Comparison of ENCODE assay signal across 11 cellular contexts in genomic region chr5:141846031-141846430, GRCh38. TPM values are rescaled to one million over a fixed set of nuclear protein-coding genes. Genes with fewer than 3 reads are reported as not detected.
DNase-seq lines count a peak whose midpoint lies in the region; ATAC-seq and TF ChIP-seq lines count a peak whose summit lies in the region.
"Had no signal": no experiment of that assay in that cellular context is flagged by ENCODE, and none has a peak within 500 bp of the region (broad histone marks: within the 10 kb centered on the region; RNA-seq: fewer than 3 reads in every experiment).

No MANE protein-coding gene starts in this region.

- H3K4me1 ChIP-seq in cardiac muscle cell (ENCODE audit: low read depth): no peaks in the 10 kb centered on the region
- peaks cover 0 to 61% of the 10 kb centered on the region in 2 donors for H3K4me1 ChIP-seq in right atrium auricular region
- H3K4me1 ChIP-seq in upper lobe of left lung: peaks cover 68 to 88% (median 80%) of the 10 kb centered on the region in 4 donors
- H3K4me1 ChIP-seq in sigmoid colon: peaks cover 0 to 16% (median 12%) of the 10 kb centered on the region in 4 donors

- no peak for ATAC-seq in upper lobe of left lung (ENCODE audit: low FRiP score in 2 of 2)
- no peak for ATAC-seq in GM19455 (IDR thresholded peaks at IDR 0.05; ENCODE audit: unreplicated experiment)
- ATAC-seq: heart left ventricle had no signal

- 57% methylated on average over 10 of the region's 10 CpGs for WGBS in upper lobe of left lung, 2 donors
- 48 to 68% methylated on average over 10 of the region's 10 CpGs for WGBS in sigmoid colon, 2 donors

- H3K9me3 ChIP-seq in cardiac muscle cell (ENCODE audit: low read depth): no peaks in the 10 kb centered on the region
- H3K9me3 ChIP-seq in right atrium auricular region: no peaks in the 10 kb centered on the region
- H3K9me3 ChIP-seq in upper lobe of left lung: no peaks in the 10 kb centered on the region
- H3K9me3 ChIP-seq in sigmoid colon: no peaks in the 10 kb centered on the region
- H3K9me3 ChIP-seq: heart left ventricle had no signal

- TF ChIP-seq EP300 in upper lobe of left lung (IDR thresholded peaks at IDR 0.05) (no peak), sigmoid colon (IDR thresholded peaks at IDR 0.05) (no peak)

- intact Hi-C loops in sigmoid colon (cut with DNase I): no loop called here

- in situ Hi-C loops in ACHN (cut with HindIII; ENCODE audit: low pct_ligation_motif_present, low pct_unique_long_range_greater_than_20kb, low sequenced_read_pairs): no loop called here

- no peaks in the 10 kb centered on the region for H3K36me3 ChIP-seq in cardiac muscle cell
- H3K36me3 ChIP-seq in right atrium auricular region: no peaks in the 10 kb centered on the region
- H3K36me3 ChIP-seq in upper lobe of left lung: no peaks in the 10 kb centered on the region
- H3K36me3 ChIP-seq in sigmoid colon: no peaks in the 10 kb centered on the region
- H3K36me3 ChIP-seq: heart left ventricle had no signal

- DNase-seq in cardiac muscle cell (ENCODE audit: low read depth in 1 of 2, low spot score in 1 of 2) (peak; percentile 29 to 73), right atrium auricular region (ENCODE audit: low spot score) (no peak), RPMI8226 (peak; percentile 43), hepatic stellate cell (ENCODE audit: low spot score) (peak; percentile 81), upper lobe of left lung (no peak), sigmoid colon (no peak), ACHN (no peak)
- DNase-seq: activated CD8-positive, alpha-beta memory T cell treated with anti-CD3 and anti-CD28 coated beads, Interleukin-2, amount 50 U/mL, for 4 hours; GOT3 had no signal

- no peak overlapping the region for H3K4me3 ChIP-seq in cardiac muscle cell
- H3K4me3 ChIP-seq in right atrium auricular region: no peak overlapping the region
- H3K4me3 ChIP-seq in upper lobe of left lung: no peak overlapping the region
- H3K4me3 ChIP-seq in sigmoid colon: no peak overlapping the region
- H3K4me3 ChIP-seq: heart left ventricle had no signal

- TF ChIP-seq POLR2A in upper lobe of left lung (IDR thresholded peaks at IDR 0.05): no peak
- no peak for TF ChIP-seq POLR2A in sigmoid colon (IDR thresholded peaks at IDR 0.05)

- H3K27me3 ChIP-seq in cardiac muscle cell (no peaks in the 10 kb centered on the region), right atrium auricular region (peaks cover 0 to 2% of the 10 kb centered on the region in 2 donors), upper lobe of left lung (no peaks in the 10 kb centered on the region), sigmoid colon (peaks cover 0 to 21% (median 0%) of the 10 kb centered on the region in 3 donors)
- H3K27me3 ChIP-seq: heart left ventricle had no signal

- TF ChIP-seq CTCF in cardiac muscle cell (IDR thresholded peaks at IDR 0.05; ENCODE audit: low read depth, low read length) (no peak), right atrium auricular region (IDR thresholded peaks at IDR 0.05) (no peak), upper lobe of left lung (IDR thresholded peaks at IDR 0.05) (no peak), sigmoid colon (IDR thresholded peaks at IDR 0.05) (no peak)

- H3K27ac ChIP-seq in cardiac muscle cell (no peak overlapping the region), right atrium auricular region (no peak overlapping the region), upper lobe of left lung (peak overlapping the region; percentile 36 to 97 (median 94)), sigmoid colon (peak overlapping the region in 1 of 4 donors; percentile 38)

RNA-seq across cellular contexts. Expression of gene PCDH1, which starts 32.2 kb away (rescaled TPM):
- total RNA-seq in cardiac muscle cell (0.46 and 0.63 TPM in 2 replicates), right atrium auricular region (10 to 100 TPM; 22.1 to 25.3 TPM), upper lobe of left lung (100 to 1,000 TPM in 1 of 6 donors, 10 to 100 TPM in 5; 41.3 to 133 (median 81.6) TPM), sigmoid colon (10 to 100 TPM in 3 of 4 donors, 1 to 10 TPM in 1; 8.6 to 19.4 (median 13.4) TPM)
- polyA plus RNA-seq in cardiac muscle cell (0.77 and 1.2 TPM in 2 replicates), sigmoid colon (10 to 100 TPM in 2 of 3 donors, 1 to 10 TPM in 1; 9.0 to 47.2 (median 11.8) TPM)

Comparison
In these comparisons a context has a peak if more than half of its experiments do, and no peak if none do; other contexts are left out.
1. DNase-seq: peak in cardiac muscle cell (2 of 2), RPMI8226 (single experiment) and hepatic stellate cell (single experiment); none in right atrium auricular region (single experiment), upper lobe of left lung (0 of 2), sigmoid colon (single experiment) and ACHN (single experiment).
2. H3K27ac ChIP-seq: peak in upper lobe of left lung (4 of 4); none in cardiac muscle cell (single experiment) and right atrium auricular region (0 of 2).